In genomic region chr7:77786018-77786417, GRCh38 we compare ENCODE assay signal across 1 cellular context.
TF ChIP-seq lines count a peak whose summit lies in the region.

No MANE protein-coding gene starts in this region.

TF ChIP-seq in K562, 482 proteins besides CTCF, POLR2A, EP300 and RAD21:
- no peak for TF ChIP-seq ZBTB1 (CRISPR knock-in tag; IDR thresholded peaks at IDR 0.05; ENCODE audit: borderline replicate concordance, low read depth)
- TF ChIP-seq CBX3 (IDR thresholded peaks at IDR 0.05; ENCODE audit: borderline replicate concordance in 1 of 2, low read length in 2 of 2): peak in 1 of 2 experiments; percentile 78; a peak in 1 of 3 replicates
- TF ChIP-seq TRIM24 (IDR thresholded peaks at IDR 0.05): peak; percentile 56 to 74
- TF ChIP-seq TRIM28 (IDR thresholded peaks at IDR 0.05): 0 out of 2 replicates have a peak, but pooled peaks have one; percentile 52
- TF ChIP-seq CBX5 (IDR thresholded peaks at IDR 0.05; ENCODE audit: borderline replicate concordance, low read depth): 0 out of 2 replicates have a peak, but pooled peaks have one; percentile 50
- TF ChIP-seq ZNF586 (CRISPR knock-in tag; conservative IDR thresholded peaks at IDR 0.05): no peak
- no peak for TF ChIP-seq SNIP1 (IDR thresholded peaks at IDR 0.05; ENCODE audit: low read depth)
